In genomic region chr1:100354971-100355394, GRCh38 we compare ENCODE assay signal across 1 cellular context.
TF ChIP-seq lines count a peak whose summit lies in the region.

No MANE protein-coding gene starts in this region.

TF ChIP-seq in HEK293, 187 proteins besides CTCF, POLR2A, EP300 and RAD21 (continued from another document and continues in another):
- TF ChIP-seq ZBTB48 (tag by site-specific recombination; IDR thresholded peaks at IDR 0.05) (no peak), ZNF121 (tag by site-specific recombination; IDR thresholded peaks at IDR 0.05) (no peak), KLF17 (tag by site-specific recombination; IDR thresholded peaks at IDR 0.05) (peak; percentile 74; the same call in 1 of the 2 replicates), ZNF660 (tag by site-specific recombination; IDR thresholded peaks at IDR 0.05) (0 out of 2 replicates have a peak, but pooled peaks have one; percentile 10), ZNF768 (tag by site-specific recombination; IDR thresholded peaks at IDR 0.05) (no peak), ZNF629 (tag by site-specific recombination; IDR thresholded peaks at IDR 0.05) (peak; percentile 96), ZNF670 (tag by site-specific recombination; IDR thresholded peaks at IDR 0.05; ENCODE audit: low read depth) (no peak), ZNF157 (tag by site-specific recombination; IDR thresholded peaks at IDR 0.05) (no peak), PRDM10 (tag by site-specific recombination; IDR thresholded peaks at IDR 0.05) (peak; percentile 51; the same call in 1 of the 2 replicates), HOXD13 (CRISPR knock-in tag; IDR thresholded peaks at IDR 0.05; ENCODE audit: borderline replicate concordance) (no peak), ZNF341 (tag by site-specific recombination; IDR thresholded peaks at IDR 0.05; ENCODE audit: low read depth) (no peak), SP3 (tag by site-specific recombination; IDR thresholded peaks at IDR 0.05) (no peak), ZNF449 (tag by site-specific recombination; IDR thresholded peaks at IDR 0.05) (no peak), TCF7L2 (IDR thresholded peaks at IDR 0.05; ENCODE audit: borderline replicate concordance, low read depth, low read length) (no peak), ZNF791 (tag by site-specific recombination; IDR thresholded peaks at IDR 0.05) (no peak), ZNF140 (tag by site-specific recombination; IDR thresholded peaks at IDR 0.05) (no peak), ZBTB21 (tag by site-specific recombination; IDR thresholded peaks at IDR 0.05) (peak; percentile 85), ZNF114 (tag by site-specific recombination; IDR thresholded peaks at IDR 0.05) (no peak), ZNF654 (tag by site-specific recombination; IDR thresholded peaks at IDR 0.05; ENCODE audit: low read depth) (no peak), ZNF311 (tag by site-specific recombination; IDR thresholded peaks at IDR 0.05; ENCODE audit: borderline replicate concordance) (no peak), KLF16 (tag by site-specific recombination; IDR thresholded peaks at IDR 0.05) (no peak), ZNF473 (tag by site-specific recombination; IDR thresholded peaks at IDR 0.05) (no peak), ZIC2 (tag by site-specific recombination; IDR thresholded peaks at IDR 0.05) (no peak), ZBTB17 (tag by site-specific recombination; IDR thresholded peaks at IDR 0.05) (peak; percentile 95), ZNF138 (tag by site-specific recombination; IDR thresholded peaks at IDR 0.05; ENCODE audit: borderline replicate concordance) (no peak), KLF9 (tag by site-specific recombination; IDR thresholded peaks at IDR 0.05; ENCODE audit: low read depth) (no peak), ZNF830 (tag by site-specific recombination; IDR thresholded peaks at IDR 0.05; ENCODE audit: low read depth) (no peak), REPIN1 (tag by site-specific recombination; IDR thresholded peaks at IDR 0.05; ENCODE audit: low read depth) (no peak), ZXDB (tag by site-specific recombination; IDR thresholded peaks at IDR 0.05) (peak; percentile 51; the same call in 1 of the 2 replicates), ZNF513 (tag by site-specific recombination; IDR thresholded peaks at IDR 0.05) (no peak), ZNF514 (tag by site-specific recombination; IDR thresholded peaks at IDR 0.05) (no peak), ZNF555 (tag by site-specific recombination; conservative IDR thresholded peaks at IDR 0.05) (no peak), MYNN (tag by site-specific recombination; IDR thresholded peaks at IDR 0.05; ENCODE audit: borderline replicate concordance) (no peak), ZNF521 (tag by site-specific recombination; IDR thresholded peaks at IDR 0.05) (no peak), ZSCAN18 (tag by site-specific recombination; IDR thresholded peaks at IDR 0.05) (no peak), IKZF3 (tag by site-specific recombination; IDR thresholded peaks at IDR 0.05) (0 out of 2 replicates have a peak, but pooled peaks have one; percentile 4), ZNF184 (tag by site-specific recombination; IDR thresholded peaks at IDR 0.05) (no peak), SCRT2 (tag by site-specific recombination; IDR thresholded peaks at IDR 0.05) (peak; percentile 45; the same call in 1 of the 2 replicates)
- TF ChIP-seq, protein P1, sequence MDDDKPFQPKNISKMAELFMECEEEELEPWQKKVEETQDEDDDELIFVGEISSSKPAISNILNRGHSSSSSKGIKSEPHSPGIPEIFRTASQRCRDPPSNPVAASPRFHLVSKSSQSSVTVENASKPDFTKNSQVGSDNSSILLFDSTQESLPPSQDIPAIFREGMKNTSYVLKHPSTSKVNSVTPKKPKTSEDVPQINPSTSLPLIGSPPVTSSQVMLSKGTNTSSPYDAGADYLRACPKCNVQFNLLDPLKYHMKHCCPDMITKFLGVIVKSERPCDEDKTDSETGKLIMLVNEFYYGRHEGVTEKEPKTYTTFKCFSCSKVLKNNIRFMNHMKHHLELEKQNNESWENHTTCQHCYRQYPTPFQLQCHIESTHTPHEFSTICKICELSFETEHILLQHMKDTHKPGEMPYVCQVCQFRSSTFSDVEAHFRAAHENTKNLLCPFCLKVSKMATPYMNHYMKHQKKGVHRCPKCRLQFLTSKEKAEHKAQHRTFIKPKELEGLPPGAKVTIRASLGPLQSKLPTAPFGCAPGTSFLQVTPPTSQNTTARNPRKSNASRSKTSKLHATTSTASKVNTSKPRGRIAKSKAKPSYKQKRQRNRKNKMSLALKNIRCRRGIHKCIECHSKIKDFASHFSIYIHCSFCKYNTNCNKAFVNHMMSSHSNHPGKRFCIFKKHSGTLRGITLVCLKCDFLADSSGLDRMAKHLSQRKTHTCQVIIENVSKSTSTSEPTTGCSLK (tag by site-specific recombination; IDR thresholded peaks at IDR 0.05), result no peak
- TF ChIP-seq, protein P2, sequence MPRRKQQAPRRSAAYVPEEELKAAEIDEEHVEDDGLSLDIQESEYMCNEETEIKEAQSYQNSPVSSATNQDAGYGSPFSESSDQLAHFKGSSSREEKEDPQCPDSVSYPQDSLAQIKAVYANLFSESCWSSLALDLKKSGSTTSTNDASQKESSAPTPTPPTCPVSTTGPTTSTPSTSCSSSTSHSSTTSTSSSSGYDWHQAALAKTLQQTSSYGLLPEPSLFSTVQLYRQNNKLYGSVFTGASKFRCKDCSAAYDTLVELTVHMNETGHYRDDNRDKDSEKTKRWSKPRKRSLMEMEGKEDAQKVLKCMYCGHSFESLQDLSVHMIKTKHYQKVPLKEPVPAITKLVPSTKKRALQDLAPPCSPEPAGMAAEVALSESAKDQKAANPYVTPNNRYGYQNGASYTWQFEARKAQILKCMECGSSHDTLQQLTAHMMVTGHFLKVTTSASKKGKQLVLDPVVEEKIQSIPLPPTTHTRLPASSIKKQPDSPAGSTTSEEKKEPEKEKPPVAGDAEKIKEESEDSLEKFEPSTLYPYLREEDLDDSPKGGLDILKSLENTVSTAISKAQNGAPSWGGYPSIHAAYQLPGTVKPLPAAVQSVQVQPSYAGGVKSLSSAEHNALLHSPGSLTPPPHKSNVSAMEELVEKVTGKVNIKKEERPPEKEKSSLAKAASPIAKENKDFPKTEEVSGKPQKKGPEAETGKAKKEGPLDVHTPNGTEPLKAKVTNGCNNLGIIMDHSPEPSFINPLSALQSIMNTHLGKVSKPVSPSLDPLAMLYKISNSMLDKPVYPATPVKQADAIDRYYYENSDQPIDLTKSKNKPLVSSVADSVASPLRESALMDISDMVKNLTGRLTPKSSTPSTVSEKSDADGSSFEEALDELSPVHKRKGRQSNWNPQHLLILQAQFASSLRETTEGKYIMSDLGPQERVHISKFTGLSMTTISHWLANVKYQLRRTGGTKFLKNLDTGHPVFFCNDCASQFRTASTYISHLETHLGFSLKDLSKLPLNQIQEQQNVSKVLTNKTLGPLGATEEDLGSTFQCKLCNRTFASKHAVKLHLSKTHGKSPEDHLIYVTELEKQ (tag by site-specific recombination; IDR thresholded peaks at IDR 0.05; ENCODE audit: borderline replicate concordance), result no peak
- TF ChIP-seq, protein P3, sequence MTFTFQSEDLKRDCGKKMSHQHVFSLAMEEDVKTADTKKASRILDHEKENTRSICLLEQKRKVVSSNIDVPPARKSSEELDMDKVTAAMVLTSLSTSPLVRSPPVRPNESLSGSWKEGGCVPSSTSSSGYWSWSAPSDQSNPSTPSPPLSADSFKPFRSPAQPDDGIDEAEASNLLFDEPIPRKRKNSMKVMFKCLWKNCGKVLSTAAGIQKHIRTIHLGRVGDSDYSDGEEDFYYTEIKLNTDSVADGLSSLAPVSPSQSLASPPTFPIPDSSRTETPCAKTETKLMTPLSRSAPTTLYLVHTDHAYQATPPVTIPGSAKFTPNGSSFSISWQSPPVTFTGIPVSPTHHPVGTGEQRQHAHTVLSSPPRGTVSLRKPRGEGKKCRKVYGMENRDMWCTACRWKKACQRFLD (tag by site-specific recombination; IDR thresholded peaks at IDR 0.05), result no peak
- TF ChIP-seq, protein P4, sequence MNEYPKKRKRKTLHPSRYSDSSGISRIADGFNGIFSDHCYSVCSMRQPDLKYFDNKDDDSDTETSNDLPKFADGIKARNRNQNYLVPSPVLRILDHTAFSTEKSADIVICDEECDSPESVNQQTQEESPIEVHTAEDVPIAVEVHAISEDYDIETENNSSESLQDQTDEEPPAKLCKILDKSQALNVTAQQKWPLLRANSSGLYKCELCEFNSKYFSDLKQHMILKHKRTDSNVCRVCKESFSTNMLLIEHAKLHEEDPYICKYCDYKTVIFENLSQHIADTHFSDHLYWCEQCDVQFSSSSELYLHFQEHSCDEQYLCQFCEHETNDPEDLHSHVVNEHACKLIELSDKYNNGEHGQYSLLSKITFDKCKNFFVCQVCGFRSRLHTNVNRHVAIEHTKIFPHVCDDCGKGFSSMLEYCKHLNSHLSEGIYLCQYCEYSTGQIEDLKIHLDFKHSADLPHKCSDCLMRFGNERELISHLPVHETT (tag by site-specific recombination; IDR thresholded peaks at IDR 0.05), result 0 out of 2 replicates have a peak, but pooled peaks have one; percentile 24
